ENCODE assay signal across 2 cellular contexts in the genomic region with DNA sequence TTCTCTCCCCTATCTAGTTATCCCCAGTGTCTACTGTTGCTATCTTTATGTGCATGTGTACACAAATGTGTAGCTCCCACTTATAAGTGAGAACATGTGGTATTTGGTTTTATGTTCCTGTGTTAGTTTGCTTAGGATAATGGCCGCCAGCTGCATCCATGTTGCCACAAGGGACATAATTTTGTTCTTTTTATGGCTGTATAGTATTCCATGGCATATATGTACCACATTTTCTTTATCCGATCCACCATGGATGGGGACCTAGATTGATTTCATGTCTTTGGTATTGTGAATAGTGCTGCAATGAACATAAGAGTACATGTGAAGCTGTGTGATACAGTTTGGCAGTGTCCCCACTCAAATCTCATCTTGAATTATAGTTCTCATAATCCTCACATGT.
TF ChIP-seq lines count a peak whose summit lies in the region.

No MANE protein-coding gene starts in this region.

TF ChIP-seq in SK-N-SH, 30 proteins besides CTCF, POLR2A, EP300 and RAD21 (continued from another document):
- TF ChIP-seq, protein P1, sequence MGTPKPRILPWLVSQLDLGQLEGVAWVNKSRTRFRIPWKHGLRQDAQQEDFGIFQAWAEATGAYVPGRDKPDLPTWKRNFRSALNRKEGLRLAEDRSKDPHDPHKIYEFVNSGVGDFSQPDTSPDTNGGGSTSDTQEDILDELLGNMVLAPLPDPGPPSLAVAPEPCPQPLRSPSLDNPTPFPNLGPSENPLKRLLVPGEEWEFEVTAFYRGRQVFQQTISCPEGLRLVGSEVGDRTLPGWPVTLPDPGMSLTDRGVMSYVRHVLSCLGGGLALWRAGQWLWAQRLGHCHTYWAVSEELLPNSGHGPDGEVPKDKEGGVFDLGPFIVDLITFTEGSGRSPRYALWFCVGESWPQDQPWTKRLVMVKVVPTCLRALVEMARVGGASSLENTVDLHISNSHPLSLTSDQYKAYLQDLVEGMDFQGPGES (IDR thresholded peaks at IDR 0.05; ENCODE audit: low read depth, low read length) = no peak
- TF ChIP-seq SMC3 (IDR thresholded peaks at IDR 0.05; ENCODE audit: low read depth, low read length) = no peak
- TF ChIP-seq, protein P2, sequence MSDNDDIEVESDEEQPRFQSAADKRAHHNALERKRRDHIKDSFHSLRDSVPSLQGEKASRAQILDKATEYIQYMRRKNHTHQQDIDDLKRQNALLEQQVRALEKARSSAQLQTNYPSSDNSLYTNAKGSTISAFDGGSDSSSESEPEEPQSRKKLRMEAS (IDR thresholded peaks at IDR 0.05; ENCODE audit: low read depth) = no peak
- TF ChIP-seq FOXJ3 (CRISPR knock-in tag; IDR thresholded peaks at IDR 0.05) = no peak
- TF ChIP-seq EZH2phosphoT487 (IDR thresholded peaks at IDR 0.05; ENCODE audit: borderline replicate concordance, low read depth) = no peak
- TF ChIP-seq, protein P3, sequence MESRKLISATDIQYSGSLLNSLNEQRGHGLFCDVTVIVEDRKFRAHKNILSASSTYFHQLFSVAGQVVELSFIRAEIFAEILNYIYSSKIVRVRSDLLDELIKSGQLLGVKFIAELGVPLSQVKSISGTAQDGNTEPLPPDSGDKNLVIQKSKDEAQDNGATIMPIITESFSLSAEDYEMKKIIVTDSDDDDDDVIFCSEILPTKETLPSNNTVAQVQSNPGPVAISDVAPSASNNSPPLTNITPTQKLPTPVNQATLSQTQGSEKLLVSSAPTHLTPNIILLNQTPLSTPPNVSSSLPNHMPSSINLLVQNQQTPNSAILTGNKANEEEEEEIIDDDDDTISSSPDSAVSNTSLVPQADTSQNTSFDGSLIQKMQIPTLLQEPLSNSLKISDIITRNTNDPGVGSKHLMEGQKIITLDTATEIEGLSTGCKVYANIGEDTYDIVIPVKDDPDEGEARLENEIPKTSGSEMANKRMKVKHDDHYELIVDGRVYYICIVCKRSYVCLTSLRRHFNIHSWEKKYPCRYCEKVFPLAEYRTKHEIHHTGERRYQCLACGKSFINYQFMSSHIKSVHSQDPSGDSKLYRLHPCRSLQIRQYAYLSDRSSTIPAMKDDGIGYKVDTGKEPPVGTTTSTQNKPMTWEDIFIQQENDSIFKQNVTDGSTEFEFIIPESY (IDR thresholded peaks at IDR 0.05; ENCODE audit: borderline replicate concordance, low read depth) = no peak

TF ChIP-seq in HEK293, 187 proteins besides CTCF, POLR2A, EP300 and RAD21 (continued from another document):
- TF ChIP-seq, protein P4, sequence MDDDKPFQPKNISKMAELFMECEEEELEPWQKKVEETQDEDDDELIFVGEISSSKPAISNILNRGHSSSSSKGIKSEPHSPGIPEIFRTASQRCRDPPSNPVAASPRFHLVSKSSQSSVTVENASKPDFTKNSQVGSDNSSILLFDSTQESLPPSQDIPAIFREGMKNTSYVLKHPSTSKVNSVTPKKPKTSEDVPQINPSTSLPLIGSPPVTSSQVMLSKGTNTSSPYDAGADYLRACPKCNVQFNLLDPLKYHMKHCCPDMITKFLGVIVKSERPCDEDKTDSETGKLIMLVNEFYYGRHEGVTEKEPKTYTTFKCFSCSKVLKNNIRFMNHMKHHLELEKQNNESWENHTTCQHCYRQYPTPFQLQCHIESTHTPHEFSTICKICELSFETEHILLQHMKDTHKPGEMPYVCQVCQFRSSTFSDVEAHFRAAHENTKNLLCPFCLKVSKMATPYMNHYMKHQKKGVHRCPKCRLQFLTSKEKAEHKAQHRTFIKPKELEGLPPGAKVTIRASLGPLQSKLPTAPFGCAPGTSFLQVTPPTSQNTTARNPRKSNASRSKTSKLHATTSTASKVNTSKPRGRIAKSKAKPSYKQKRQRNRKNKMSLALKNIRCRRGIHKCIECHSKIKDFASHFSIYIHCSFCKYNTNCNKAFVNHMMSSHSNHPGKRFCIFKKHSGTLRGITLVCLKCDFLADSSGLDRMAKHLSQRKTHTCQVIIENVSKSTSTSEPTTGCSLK (tag by site-specific recombination; IDR thresholded peaks at IDR 0.05) = no peak
- TF ChIP-seq ZNF146 (tag by site-specific recombination; IDR thresholded peaks at IDR 0.05) = peak; percentile 54
- TF ChIP-seq ZNF560 (tag by site-specific recombination; IDR thresholded peaks at IDR 0.05; ENCODE audit: borderline replicate concordance) = no peak
- TF ChIP-seq ZNF776 (tag by site-specific recombination; IDR thresholded peaks at IDR 0.05; ENCODE audit: borderline replicate concordance) = no peak
- TF ChIP-seq ZNF155 (tag by site-specific recombination; IDR thresholded peaks at IDR 0.05) = no peak
